1 cellular context compared by ENCODE assay signal in genomic region chr4:78484574-78484973, GRCh38.
TF ChIP-seq lines count a peak whose summit lies in the region.

No MANE protein-coding gene starts in this region.

TF ChIP-seq in HepG2, 621 proteins besides CTCF, POLR2A, EP300 and RAD21 (continued from another document):
- TF ChIP-seq PAXIP1 (CRISPR knock-in tag; conservative IDR thresholded peaks at IDR 0.05) (no peak), ZNF563 (CRISPR knock-in tag; IDR thresholded peaks at IDR 0.05) (no peak), ZFP82 (CRISPR knock-in tag; IDR thresholded peaks at IDR 0.05; ENCODE audit: borderline replicate concordance) (no peak), ZNF572 (CRISPR knock-in tag; IDR thresholded peaks at IDR 0.05) (no peak), ZNF138 (CRISPR knock-in tag; IDR thresholded peaks at IDR 0.05; ENCODE audit: low read depth) (no peak), RAD51 (IDR thresholded peaks at IDR 0.05; ENCODE audit: borderline replicate concordance) (no peak)
TF ChIP-seq in HepG2: peak in this region for 0.
